In the genomic region with DNA sequence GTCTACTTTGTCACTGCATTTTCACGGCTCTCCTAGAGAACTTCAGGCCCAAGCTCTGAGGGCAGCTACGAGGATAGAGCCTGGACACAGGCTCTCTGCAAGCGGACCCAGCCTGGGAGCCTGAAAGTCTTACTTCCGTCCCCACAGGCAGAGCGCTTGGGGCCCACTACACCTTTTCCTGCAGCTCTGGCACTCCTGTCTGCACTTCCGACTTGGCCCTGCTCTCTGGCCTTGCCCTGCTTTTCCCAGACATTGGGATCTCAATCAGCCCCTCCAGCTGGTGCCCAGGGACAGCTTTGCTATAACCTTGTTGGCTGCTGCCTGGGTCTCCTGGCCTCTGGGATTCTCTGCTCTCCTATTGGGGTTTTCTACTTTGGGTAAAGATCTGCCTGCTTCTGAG, we compare ENCODE assay signal across 16 cellular contexts. TPM values are rescaled to one million over a fixed set of nuclear protein-coding genes. Genes with fewer than 3 reads are reported as not detected.
DNase-seq lines count a peak whose midpoint lies in the region; ATAC-seq and TF ChIP-seq lines count a peak whose summit lies in the region.
"Had no signal": no experiment of that assay in that cellular context is flagged by ENCODE, and none has a peak within 500 bp of the region (broad histone marks: within the 10 kb centered on the region; RNA-seq: fewer than 3 reads in every experiment).

No MANE protein-coding gene starts in this region.

- H2BK5ac ChIP-seq in mesendoderm (ENCODE audit: low read length): no peak overlapping the region

- H3K4me1 ChIP-seq in HUES48 (ENCODE audit: control insufficient read depth, insufficient read depth, low read length): peaks cover 20% of the 10 kb centered on the region
- peaks cover 17 to 18% of the 10 kb centered on the region in 2 experiments for H3K4me1 ChIP-seq in neutrophil (ENCODE audit: control insufficient read depth in 1 of 2, insufficient read depth in 1 of 2, low read depth in 1 of 2, low read length in 1 of 2)
- peaks cover 4% of the 10 kb centered on the region for H3K4me1 ChIP-seq in mesendoderm (ENCODE audit: control insufficient read depth, low read depth, low read length)

- no peak overlapping the region for H4K5ac ChIP-seq in mesendoderm (ENCODE audit: low read length)

- H3K27ac Mint-ChIP-seq in T-helper 1 cell treated with Interleukin-12 subunit alpha and Interleukin-12 subunit beta and Interleukin-4 antibody, amounts not matched to agents 30 μg/mL and 1 μg/mL, for 36 hours: peak overlapping the region; percentile 3
- H3K27ac Mint-ChIP-seq in effector memory CD8-positive, alpha-beta T cell: peak overlapping the region; percentile 66 to 82

- H3K36me3 ChIP-seq in HUES48 (ENCODE audit: control insufficient read depth, insufficient read depth, low read length) (peaks cover 26% of the 10 kb centered on the region), neutrophil (peaks cover 77% of the 10 kb centered on the region), mesendoderm (ENCODE audit: control insufficient read depth, insufficient read depth, low read length) (peaks cover 4% of the 10 kb centered on the region)

- no peak overlapping the region for H3K23ac ChIP-seq in mesendoderm (ENCODE audit: low read length)

- H3K27me3 ChIP-seq in HUES48 (ENCODE audit: control insufficient read depth, insufficient read depth, low read length): no peaks in the 10 kb centered on the region
- H3K27me3 ChIP-seq in neutrophil: no peaks in the 10 kb centered on the region
- H3K27me3 ChIP-seq in mesendoderm (ENCODE audit: insufficient read depth, low read length, poor library complexity): no peaks in the 10 kb centered on the region

- H3K18ac ChIP-seq in mesendoderm (ENCODE audit: low read length): no peak overlapping the region

- H3K9ac ChIP-seq in HUES48 (ENCODE audit: low read depth, low read length) (no peak overlapping the region), mesendoderm (ENCODE audit: low read length) (no peak overlapping the region)

- peaks cover 21% of the 10 kb centered on the region for H3K36me3 Mint-ChIP-seq in T-helper 1 cell treated with Interleukin-12 subunit alpha and Interleukin-12 subunit beta and Interleukin-4 antibody, amounts not matched to agents 30 μg/mL and 1 μg/mL, for 36 hours (ENCODE audit: low read depth)
- peaks cover 40% of the 10 kb centered on the region for H3K36me3 Mint-ChIP-seq in effector memory CD8-positive, alpha-beta T cell (ENCODE audit: insufficient read depth)

- peak overlapping the region; percentile 15 for H3K27ac ChIP-seq in HUES48 (ENCODE audit: low read depth, low read length)
- H3K27ac ChIP-seq in neutrophil: peak overlapping the region; percentile 23
- no peak overlapping the region for H3K27ac ChIP-seq in mesendoderm (ENCODE audit: low read depth, low read length)

- H3K4me3 ChIP-seq in HUES48 (ENCODE audit: low read depth, low read length) (no peak overlapping the region), neutrophil (ENCODE audit: low read depth in 1 of 2, low read length in 1 of 2) (no peak overlapping the region), mesendoderm (ENCODE audit: low read length) (no peak overlapping the region)

- no peaks in the 10 kb centered on the region for H3K27me3 Mint-ChIP-seq in T-helper 1 cell treated with Interleukin-12 subunit alpha and Interleukin-12 subunit beta and Interleukin-4 antibody, amounts not matched to agents 30 μg/mL and 1 μg/mL, for 36 hours (ENCODE audit: low read depth)
- no peaks in the 10 kb centered on the region for H3K27me3 Mint-ChIP-seq in effector memory CD8-positive, alpha-beta T cell

- peaks cover 23% of the 10 kb centered on the region for H3K79me1 ChIP-seq in mesendoderm (ENCODE audit: low read length)

- H3K9me3 ChIP-seq in HUES48 (ENCODE audit: control insufficient read depth, insufficient read depth, low read length): no peaks in the 10 kb centered on the region
- no peaks in the 10 kb centered on the region for H3K9me3 ChIP-seq in neutrophil

- H2BK120ac ChIP-seq in mesendoderm (ENCODE audit: low read depth, low read length): no peak overlapping the region

- H3K4me2 ChIP-seq in mesendoderm (ENCODE audit: low read length): no peak overlapping the region

- no peak overlapping the region for H3K4ac ChIP-seq in mesendoderm (ENCODE audit: low read depth, low read length)

- ATAC-seq in effector memory CD8-positive, alpha-beta T cell (replicated peaks): no peak

- peaks cover 18% of the 10 kb centered on the region for H3K4me1 Mint-ChIP-seq in T-helper 1 cell treated with Interleukin-12 subunit alpha and Interleukin-12 subunit beta and Interleukin-4 antibody, amounts not matched to agents 30 μg/mL and 1 μg/mL, for 36 hours (ENCODE audit: low read depth)
- H3K4me1 Mint-ChIP-seq in effector memory CD8-positive, alpha-beta T cell (ENCODE audit: low read depth in 2 of 2): peaks cover 40 to 42% of the 10 kb centered on the region in 2 donors

- no peak for TF ChIP-seq CTCF in neutrophil (IDR thresholded peaks at IDR 0.05)

- WGBS in mesendoderm (ENCODE audit: extremely low coverage, insufficient coverage, low lambda C conversion rate): no CpG with 5 or more reads among the region's 6 CpGs

- H2AK5ac ChIP-seq in mesendoderm (ENCODE audit: low read length): no peak overlapping the region

- no peak overlapping the region for H3K4me3 Mint-ChIP-seq in T-helper 1 cell treated with Interleukin-12 subunit alpha and Interleukin-12 subunit beta and Interleukin-4 antibody, amounts not matched to agents 30 μg/mL and 1 μg/mL, for 36 hours
- no peak overlapping the region for H3K4me3 Mint-ChIP-seq in effector memory CD8-positive, alpha-beta T cell
- H3K4me3 Mint-ChIP-seq: activated naive CD4-positive, alpha-beta T cell treated with anti-CD3 and anti-CD28 coated beads for 36 hours had no signal

- no peak overlapping the region for H4K8ac ChIP-seq in mesendoderm (ENCODE audit: low read depth, low read length)

- no peaks in the 10 kb centered on the region for H3K9me3 Mint-ChIP-seq in T-helper 1 cell treated with Interleukin-12 subunit alpha and Interleukin-12 subunit beta and Interleukin-4 antibody, amounts not matched to agents 30 μg/mL and 1 μg/mL, for 36 hours
- no peaks in the 10 kb centered on the region for H3K9me3 Mint-ChIP-seq in effector memory CD8-positive, alpha-beta T cell
- H3K9me3 Mint-ChIP-seq: activated naive CD4-positive, alpha-beta T cell treated with anti-CD3 and anti-CD28 coated beads for 36 hours had no signal

- no peak overlapping the region for H3K56ac ChIP-seq in mesendoderm (ENCODE audit: low read length)

- DNase-seq in T-helper 1 cell (no peak), NCI-H82 (lab: John Stamatoyannopoulos, UW) (no peak), AG08396 (ENCODE audit: low spot score) (no peak), mesendoderm (no peak)
- no peak for DNase-seq in effector memory CD8-positive, alpha-beta T cell
- DNase-seq: 8988T; activated naive CD4-positive, alpha-beta T cell treated with anti-CD3 and anti-CD28 coated beads for 36 hours; central memory CD4-positive, alpha-beta T cell; EL; glutamatergic neuron; NCI-H1930; NCI-H69; stimulated activated CD4-positive, alpha-beta T cell treated with anti-CD3 and anti-CD28 coated beads, Interleukin-2, amount 100 ng/mL, for 48 hours had no signal

- H3K79me2 ChIP-seq in mesendoderm (ENCODE audit: control insufficient read depth, insufficient read depth, low read length): no peaks in the 10 kb centered on the region

- H2BK15ac ChIP-seq in mesendoderm (replicated peaks; ENCODE audit: low read depth): no peak overlapping the region

RNA-seq across cellular contexts. Expression of a gene that starts 27.6 kb away (rescaled TPM):
- polyA plus RNA-seq in mesendoderm (2013, experiment 1 of 2): 0.08 TPM
- polyA plus RNA-seq in mesendoderm (2013, experiment 2 of 2): 0.10 TPM
